In genomic region chr19:6717036-6717435, GRCh38 we compare ENCODE assay signal across 4 cellular contexts.
TF ChIP-seq lines count a peak whose summit lies in the region.

No MANE protein-coding gene starts in this region.

TF ChIP-seq in SK-N-SH, 30 proteins besides CTCF, POLR2A, EP300 and RAD21:
- TF ChIP-seq NFIC (IDR thresholded peaks at IDR 0.05; ENCODE audit: borderline replicate concordance) (no peak), EZH2phosphoT487 (IDR thresholded peaks at IDR 0.05; ENCODE audit: borderline replicate concordance, low read depth) (no peak), FOSL2 (IDR thresholded peaks at IDR 0.05; ENCODE audit: borderline replicate concordance, low read depth) (no peak), NRF1 (IDR thresholded peaks at IDR 0.05; ENCODE audit: low read depth, low read length) (no peak), MEF2A (IDR thresholded peaks at IDR 0.05; ENCODE audit: borderline replicate concordance, low read depth) (no peak), MXI1 (IDR thresholded peaks at IDR 0.05; ENCODE audit: low read depth, low read length) (no peak), FOXM1 (IDR thresholded peaks at IDR 0.05; ENCODE audit: low read depth) (no peak), JUND (IDR thresholded peaks at IDR 0.05) (no peak)

TF ChIP-seq in SK-N-SH treated with all-trans-retinoic acid at 6 μM for 48 hours, 23 proteins besides CTCF, POLR2A, EP300 and RAD21:
- TF ChIP-seq POU6F1 (CRISPR knock-in tag; IDR thresholded peaks at IDR 0.05; ENCODE audit: borderline replicate concordance, low read depth) (no peak), CREB5 (CRISPR knock-in tag; IDR thresholded peaks at IDR 0.05; ENCODE audit: low read depth) (no peak), TCF4 (CRISPR knock-in tag; IDR thresholded peaks at IDR 0.05; ENCODE audit: borderline replicate concordance) (no peak), GLIS3 (CRISPR knock-in tag; IDR thresholded peaks at IDR 0.05) (no peak), OSR1 (CRISPR knock-in tag; IDR thresholded peaks at IDR 0.05) (no peak), PPARA (CRISPR knock-in tag; IDR thresholded peaks at IDR 0.05; ENCODE audit: borderline replicate concordance) (no peak), ZNF8 (CRISPR knock-in tag; IDR thresholded peaks at IDR 0.05) (no peak), ZNF565 (CRISPR knock-in tag; conservative IDR thresholded peaks at IDR 0.05; ENCODE audit: low read depth) (no peak), ZFP30 (CRISPR knock-in tag; IDR thresholded peaks at IDR 0.05) (no peak), BACH2 (CRISPR knock-in tag; IDR thresholded peaks at IDR 0.05; ENCODE audit: borderline replicate concordance) (no peak), ZC3H10 (CRISPR knock-in tag; IDR thresholded peaks at IDR 0.05) (no peak), ZNF70 (CRISPR knock-in tag; IDR thresholded peaks at IDR 0.05) (no peak), ZFP3 (CRISPR knock-in tag; IDR thresholded peaks at IDR 0.05) (no peak), SNAI2 (CRISPR knock-in tag; IDR thresholded peaks at IDR 0.05) (no peak), ISL1 (CRISPR knock-in tag; IDR thresholded peaks at IDR 0.05) (no peak), CSDC2 (CRISPR knock-in tag; IDR thresholded peaks at IDR 0.05) (no peak), CSRNP3 (CRISPR knock-in tag; IDR thresholded peaks at IDR 0.05) (no peak), ESRRG (CRISPR knock-in tag; IDR thresholded peaks at IDR 0.05) (no peak)

TF ChIP-seq in GM23338, 12 proteins besides CTCF, POLR2A, EP300 and RAD21:
- TF ChIP-seq REST (IDR thresholded peaks at IDR 0.05; ENCODE audit: unreplicated experiment) (no peak), STAT1 (IDR thresholded peaks at IDR 0.05; ENCODE audit: unreplicated experiment) (no peak), ZNF462 (CRISPR knock-in tag; IDR thresholded peaks at IDR 0.05) (no peak), JUNB (IDR thresholded peaks at IDR 0.05; ENCODE audit: unreplicated experiment) (no peak)

TF ChIP-seq in GM12878, 131 proteins besides CTCF, POLR2A, EP300 and RAD21:
- TF ChIP-seq CHD4 (IDR thresholded peaks at IDR 0.05) (0 out of 2 replicates have a peak, but pooled peaks have one; percentile 13), EGR1 (IDR thresholded peaks at IDR 0.05; ENCODE audit: borderline replicate concordance in 1 of 2, low read depth in 2 of 2, low read length in 2 of 2) (no peak), RAD51 (IDR thresholded peaks at IDR 0.05) (no peak)
